In genomic region chr7:128265906-128266300, GRCh38 we compare ENCODE assay signal across 1 cellular context.
TF ChIP-seq lines count a peak whose summit lies in the region.

No MANE protein-coding gene starts in this region.

TF ChIP-seq in H1, 55 proteins besides CTCF, POLR2A, EP300 and RAD21 (continued from another document):
- TF ChIP-seq GTF2F1 (IDR thresholded peaks at IDR 0.05; ENCODE audit: borderline replicate concordance, low read depth, low read length) (no peak), GABPA (IDR thresholded peaks at IDR 0.05; ENCODE audit: borderline replicate concordance, insufficient read depth, low read length) (no peak), SAP30 (IDR thresholded peaks at IDR 0.05; ENCODE audit: insufficient read depth, insufficient replicate concordance, low read length) (no peak), KDM1A (IDR thresholded peaks at IDR 0.05; ENCODE audit: borderline replicate concordance, low read length) (no peak), CBX8 (IDR thresholded peaks at IDR 0.05; ENCODE audit: borderline replicate concordance, low read depth, low read length) (no peak), RFX5 (IDR thresholded peaks at IDR 0.05; ENCODE audit: borderline replicate concordance, low read depth, low read length) (no peak), USF2 (IDR thresholded peaks at IDR 0.05; ENCODE audit: low read length) (no peak), RBBP5 (IDR thresholded peaks at IDR 0.05; ENCODE audit: borderline replicate concordance, low read depth, low read length) (no peak), BACH1 (IDR thresholded peaks at IDR 0.05; ENCODE audit: low read length) (no peak), CHD7 (IDR thresholded peaks at IDR 0.05; ENCODE audit: insufficient replicate concordance, low read length) (no peak), ZNF274 (IDR thresholded peaks at IDR 0.05; ENCODE audit: borderline replicate concordance, extremely low read depth, low read length) (no peak), FOSL1 (IDR thresholded peaks at IDR 0.05; ENCODE audit: insufficient read depth, low read depth, low read length) (no peak), HDAC2 (IDR thresholded peaks at IDR 0.05; ENCODE audit: borderline replicate concordance in 1 of 2, low read depth in 2 of 2, low read length in 2 of 2) (no peak), HDAC6 (IDR thresholded peaks at IDR 0.05; ENCODE audit: low read depth, low read length) (no peak), NRF1 (IDR thresholded peaks at IDR 0.05; ENCODE audit: low read depth, low read length) (no peak), BCL11A (IDR thresholded peaks at IDR 0.05; ENCODE audit: low read depth in 2 of 2, low read length in 2 of 2) (no peak)
